8 cellular contexts compared by ENCODE assay signal in genomic region chr15:40398413-40398873, GRCh38. TPM values are rescaled to one million over a fixed set of nuclear protein-coding genes. Genes with fewer than 3 reads are reported as not detected.
A peak's percentile ranks its signal among the peaks of the same experiment; 100 is the strongest.
DNase-seq lines count a peak whose midpoint lies in the region; ATAC-seq, FAIRE-seq and TF ChIP-seq lines count a peak whose summit lies in the region.

No MANE protein-coding gene starts in this region.

- H3K4me2 ChIP-seq in SU-DHL-6 (ENCODE audit: low read depth, low read length, poor library complexity, severe bottlenecking): peak overlapping the region; percentile 15

- H3K4me1 ChIP-seq in kidney (ENCODE audit: control insufficient read depth in 1 of 2, insufficient read depth in 1 of 2, low read depth in 1 of 2, low read length in 2 of 2) (no peaks in the 10 kb centered on the region), uterus (no peaks in the 10 kb centered on the region)

- H3K4me3 ChIP-seq in SU-DHL-6 (ENCODE audit: insufficient read depth, low read length, poor library complexity, severe bottlenecking): no peak overlapping the region
- H3K4me3 ChIP-seq in kidney (ENCODE audit: low read length in 2 of 2): no peak overlapping the region
- H3K4me3 ChIP-seq in uterus: no peak overlapping the region

- H3K27ac Mint-ChIP-seq in activated CD4-positive, alpha-beta T cell treated with anti-CD3 and anti-CD28 coated beads, Interleukin-2, amount 10 ng/mL, durations not matched to agents 7 days and 5 days: peak overlapping the region; percentile 67

- no peak overlapping the region for H3K27ac ChIP-seq in SU-DHL-6 (ENCODE audit: low read depth, low read length)
- no peak overlapping the region for H3K27ac ChIP-seq in kidney (ENCODE audit: low read depth in 2 of 2, low read length in 2 of 2)
- no peak overlapping the region for H3K27ac ChIP-seq in uterus

- TF ChIP-seq CTCF in SU-DHL-6 (IDR thresholded peaks at IDR 0.05; ENCODE audit: insufficient read depth, low read length, poor library complexity, severe bottlenecking) (no peak), kidney (IDR thresholded peaks at IDR 0.05; ENCODE audit: borderline replicate concordance, extremely low read depth, insufficient read depth) (no peak), uterus (IDR thresholded peaks at IDR 0.05) (no peak)

- no peaks in the 10 kb centered on the region for H3K27me3 Mint-ChIP-seq in activated CD4-positive, alpha-beta T cell treated with anti-CD3 and anti-CD28 coated beads, Interleukin-2, amount 10 ng/mL, durations not matched to agents 7 days and 5 days

- H3K9me2 ChIP-seq in SU-DHL-6 (replicated peaks; ENCODE audit: insufficient read depth, low read length): no peaks in the 10 kb centered on the region

- H3K79me2 ChIP-seq in SU-DHL-6 (ENCODE audit: insufficient read depth, low read length): no peaks in the 10 kb centered on the region

- no peak overlapping the region for H2AFZ ChIP-seq in SU-DHL-6 (ENCODE audit: low read depth, low read length, severe bottlenecking)

- TF ChIP-seq POLR2A in uterus (IDR thresholded peaks at IDR 0.05): no peak

- H3K36me3 ChIP-seq in SU-DHL-6 (ENCODE audit: low read length) (peaks cover 7% of the 10 kb centered on the region), kidney (ENCODE audit: control insufficient read depth in 1 of 2, insufficient read depth in 2 of 2, low read length in 2 of 2) (no peaks in the 10 kb centered on the region), uterus (no peaks in the 10 kb centered on the region)

- H3K9ac ChIP-seq in SU-DHL-6 (ENCODE audit: low read length) (no peak overlapping the region), kidney (ENCODE audit: low read length in 2 of 2) (no peak overlapping the region)

- H4K20me1 ChIP-seq in SU-DHL-6 (ENCODE audit: low read depth, low read length): no peaks in the 10 kb centered on the region

- H3F3A ChIP-seq in SU-DHL-6 (ENCODE audit: insufficient read depth): peaks cover 24% of the 10 kb centered on the region

- CTCF ChIA-PET in activated CD4-positive, alpha-beta T cell treated with anti-CD3 and anti-CD28 coated beads, Interleukin-2, amount 10 ng/mL, durations not matched to agents 7 days and 5 days (lab: Charles Lee): interaction anchor here (0.9 to 1.8 kb wide), 7 partner anchors 9 to 70 kb away, joined by 3 to 5 read pairs (median 4); partner anchors contain the start of gene KNSTRN

- FAIRE-seq in urothelium cell line (lab: Jason Lieb, UNC) (no peak), kidney (lab: Jason Lieb, UNC) (no peak)

- no peaks in the 10 kb centered on the region for H3K9me3 ChIP-seq in SU-DHL-6 (ENCODE audit: insufficient read depth, low read length)
- H3K9me3 ChIP-seq in kidney (ENCODE audit: control insufficient read depth in 1 of 2, low read length in 2 of 2): no peaks in the 10 kb centered on the region
- H3K9me3 ChIP-seq in uterus: no peaks in the 10 kb centered on the region

- ATAC-seq in HG02981 (IDR thresholded peaks at IDR 0.05; ENCODE audit: unreplicated experiment): peak; percentile 49
- ATAC-seq in stimulated activated naive CD8-positive, alpha-beta T cell treated with anti-CD3 and anti-CD28 coated beads, Interleukin-15, Interleukin-2, amounts not matched to agents 100 U/mL and 50 U/mL, for 24 hours: peak; percentile 94

- H3K4me3 Mint-ChIP-seq in activated CD4-positive, alpha-beta T cell treated with anti-CD3 and anti-CD28 coated beads, Interleukin-2, amount 10 ng/mL, durations not matched to agents 7 days and 5 days: peak overlapping the region; percentile 43

- intact Hi-C loops in kidney (cut with DNase I) (no loop called here), uterus (cut with DNase I; ENCODE audit: low total_unique reads) (no loop called here)

- peaks cover 30% of the 10 kb centered on the region for H3K4me1 Mint-ChIP-seq in activated CD4-positive, alpha-beta T cell treated with anti-CD3 and anti-CD28 coated beads, Interleukin-2, amount 10 ng/mL, durations not matched to agents 7 days and 5 days

- peaks cover 20% of the 10 kb centered on the region for H3K36me3 Mint-ChIP-seq in activated CD4-positive, alpha-beta T cell treated with anti-CD3 and anti-CD28 coated beads, Interleukin-2, amount 10 ng/mL, durations not matched to agents 7 days and 5 days (ENCODE audit: low read depth)

- DNase-seq in activated CD4-positive, alpha-beta T cell treated with anti-CD3 and anti-CD28 coated beads, Interleukin-2, amount 10 ng/mL, durations not matched to agents 7 days and 5 days: peak; percentile 47
- DNase-seq in activated CD4-positive, alpha-beta T cell treated with anti-CD3 and anti-CD28 coated beads, Interleukin-2, amount 50 U/mL, for 1 hour: no peak
- DNase-seq in stimulated activated naive CD8-positive, alpha-beta T cell treated with anti-CD3 and anti-CD28 coated beads, Interleukin-15, Interleukin-2, amounts not matched to agents 100 U/mL and 50 U/mL, for 24 hours: peak; percentile 27
- DNase-seq in urothelium cell line (ENCODE audit: low spot score) (no peak), kidney (no peak), uterus (no peak)

- H3K9me3 Mint-ChIP-seq in activated CD4-positive, alpha-beta T cell treated with anti-CD3 and anti-CD28 coated beads, Interleukin-2, amount 10 ng/mL, durations not matched to agents 7 days and 5 days: peaks cover 3% of the 10 kb centered on the region

- POLR2A ChIA-PET in activated CD4-positive, alpha-beta T cell treated with anti-CD3 and anti-CD28 coated beads, Interleukin-2, amount 10 ng/mL, durations not matched to agents 7 days and 5 days (lab: Charles Lee): interaction anchor here (0.6 kb wide), 1 partner anchor 9 kb away, joined by 4 read pairs; no protein-coding TSS in a partner anchor

- H3K27me3 ChIP-seq in SU-DHL-6 (ENCODE audit: low read length) (no peaks in the 10 kb centered on the region), uterus (no peaks in the 10 kb centered on the region)

RNA-seq across cellular contexts. Expression of gene IVD, which starts 7.2 kb away (rescaled TPM):
- total RNA-seq in activated CD4-positive, alpha-beta T cell treated with anti-CD3 and anti-CD28 coated beads, Interleukin-2, amount 10 ng/mL, durations not matched to agents 7 days and 5 days: 10 to 100 TPM; 38.4 to 47.1 TPM
- total RNA-seq in kidney (76.9 TPM), uterus (100 to 1,000 TPM in 1 of 4 donors, 10 to 100 TPM in 3; 66.5 to 203 (median 83.7) TPM)
- polyA plus RNA-seq in kidney (ENCODE audit: insufficient read depth, low read depth, low replicate concordance): 83.0 TPM

RNA-seq across cellular contexts. Expression of gene KNSTRN, which starts 15.9 kb away (rescaled TPM):
- total RNA-seq in activated CD4-positive, alpha-beta T cell treated with anti-CD3 and anti-CD28 coated beads, Interleukin-2, amount 10 ng/mL, durations not matched to agents 7 days and 5 days: 10 to 100 TPM; 57.5 to 63.3 TPM
- total RNA-seq in kidney (7.4 TPM), uterus (10 to 100 TPM in 2 of 4 donors, 1 to 10 TPM in 2; 2.1 to 23.5 (median 9.7) TPM)
- polyA plus RNA-seq in kidney (ENCODE audit: insufficient read depth, low read depth, low replicate concordance): 5.5 TPM

RNA-seq across cellular contexts. Expression of gene DISP2, which starts 40.4 kb away (rescaled TPM):
- 1 to 10 TPM in 1 of 2 experiments, under 1 TPM in 1; 0.60 to 1.4 TPM for total RNA-seq in activated CD4-positive, alpha-beta T cell treated with anti-CD3 and anti-CD28 coated beads, Interleukin-2, amount 10 ng/mL, durations not matched to agents 7 days and 5 days
- 0.69 TPM for total RNA-seq in kidney
- 0.04 TPM for polyA plus RNA-seq in kidney (ENCODE audit: insufficient read depth, low read depth, low replicate concordance)
- under 1 TPM in 2 of 4 donors, not detected in 2; 0.14 to 0.85 TPM for total RNA-seq in uterus

RNA-seq across cellular contexts. Expression of gene BAHD1, which starts 42.3 kb away (rescaled TPM):
- 10 to 100 TPM; 28.7 to 30.8 TPM for total RNA-seq in activated CD4-positive, alpha-beta T cell treated with anti-CD3 and anti-CD28 coated beads, Interleukin-2, amount 10 ng/mL, durations not matched to agents 7 days and 5 days
- total RNA-seq in kidney (28.4 TPM), uterus (10 to 100 TPM in 2 of 4 donors, 1 to 10 TPM in 2; 5.0 to 35.5 (median 10.5) TPM)
- polyA plus RNA-seq in kidney (ENCODE audit: insufficient read depth, low read depth, low replicate concordance): 13.3 TPM

RNA-seq across cellular contexts. Expression of gene PHGR1, which starts 47.6 kb away (rescaled TPM):
- not detected for total RNA-seq in activated CD4-positive, alpha-beta T cell treated with anti-CD3 and anti-CD28 coated beads, Interleukin-2, amount 10 ng/mL, durations not matched to agents 7 days and 5 days
- total RNA-seq in kidney (not detected), uterus (1 to 10 TPM in 1 of 4 donors, not detected in 3; 1.8 TPM)
- polyA plus RNA-seq in kidney (ENCODE audit: insufficient read depth, low read depth, low replicate concordance): not detected

Comparison
In these comparisons a context has a peak if more than half of its experiments do, and no peak if none do; other contexts are left out.
1. DNase-seq: peak in activated CD4-positive, alpha-beta T cell treated with anti-CD3 and anti-CD28 coated beads, Interleukin-2, amount 10 ng/mL, durations not matched to agents 7 days and 5 days (single experiment) and stimulated activated naive CD8-positive, alpha-beta T cell treated with anti-CD3 and anti-CD28 coated beads, Interleukin-15, Interleukin-2, amounts not matched to agents 100 U/mL and 50 U/mL, for 24 hours (single experiment); none in activated CD4-positive, alpha-beta T cell treated with anti-CD3 and anti-CD28 coated beads, Interleukin-2, amount 50 U/mL, for 1 hour (single experiment), urothelium cell line (single experiment), kidney (single experiment) and uterus (0 of 2).